20 cellular contexts compared by ENCODE assay signal in the genomic region with DNA sequence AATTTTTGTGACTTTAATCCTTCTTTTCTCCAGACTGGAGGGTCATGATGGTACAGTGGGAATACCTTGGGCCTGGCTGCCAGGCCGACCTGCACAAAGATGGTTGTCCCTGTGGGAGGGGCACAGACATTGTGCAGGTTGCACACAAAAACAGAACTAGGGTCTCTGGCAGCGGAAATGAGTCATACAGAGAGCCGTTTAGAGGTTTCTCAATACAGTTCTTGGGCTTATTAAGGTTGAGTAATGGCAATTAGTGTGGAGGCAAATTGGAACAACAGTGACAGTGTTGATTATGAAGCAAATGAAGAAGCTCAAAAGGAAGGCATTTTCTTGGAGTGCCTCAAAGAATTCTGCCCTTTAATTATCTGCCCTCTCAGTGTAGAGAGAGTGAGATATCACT.
DNase-seq lines count a peak whose midpoint lies in the region; ATAC-seq, FAIRE-seq and TF ChIP-seq lines count a peak whose summit lies in the region.
"Had no signal": no experiment of that assay in that cellular context is flagged by ENCODE, and none has a peak within 500 bp of the region (broad histone marks: within the 10 kb centered on the region; RNA-seq: fewer than 3 reads in every experiment).

No MANE protein-coding gene starts in this region.

- in situ Hi-C loops in HepG2 (cut with HindIII; ENCODE audit: extremely low pct_ligation_motif_present, low pct_unique_long_range_greater_than_20kb), result no loop called here

- no peak overlapping the region for H2AFZ ChIP-seq in HepG2 (ENCODE audit: low read length)

- no TSS peak for BruUV-seq in HepG2 (replicated peaks; lab: Mats Ljungman, UMichigan)

- no peak overlapping the region for H3K4me2 ChIP-seq in HepG2 (ENCODE audit: low read depth, low read length)

- TF ChIP-seq POLR2A in HepG2 (IDR thresholded peaks at IDR 0.05; ENCODE audit: insufficient read depth in 1 of 2, low read depth in 2 of 2, low read length in 2 of 2) (no peak), right lobe of liver (IDR thresholded peaks at IDR 0.05) (no peak), NB4 (IDR thresholded peaks at IDR 0.05; ENCODE audit: extremely low read depth, insufficient read length) (no peak)

- DNase-seq in HepG2 (ENCODE audit: low spot score) (no peak), right lobe of liver (no peak), NB4 (ENCODE audit: low read depth) (peak; percentile 91), OCI-M1 (lab: John Stamatoyannopoulos, UW) (peak; percentile 3), NCI-H510A treated with DMSO at 0.1 percent for 48 hours (lab: John Stamatoyannopoulos, UW) (no peak)
- DNase-seq: EL, H9, HFFc6, KG1, NCI-H1417, NCI-H1694 treated with DMSO at 0.1 percent for 48 hours, NCI-H2081 treated with DMSO at 0.1 percent for 48 hours, NCI-H446 treated with DMSO at 0.1 percent for 48 hours, NCI-H69, PC-3, Right ventricle myocardium superior, SW 1271 had no signal

- no peaks in the 10 kb centered on the region for H4K20me1 ChIP-seq in HepG2 (ENCODE audit: insufficient read depth, low read length)

- WGBS in HepG2 (ENCODE audit: low lambda C conversion rate), result 0% methylated on average over 3 of the region's 3 CpGs
- 24% methylated on average over 3 of the region's 3 CpGs for WGBS in right lobe of liver (ENCODE audit: insufficient coverage, low coverage, low lambda C conversion rate, missing lambda C conversion rate)

- H3K9ac ChIP-seq in HepG2 (ENCODE audit: insufficient read depth, low read depth, low read length), result no peak overlapping the region

- H3K4me1 ChIP-seq in HepG2 (ENCODE audit: insufficient read depth, low read length) (no peaks in the 10 kb centered on the region), right lobe of liver (no peaks in the 10 kb centered on the region)

- TF ChIP-seq CTCF in HepG2 (CRISPR knock-in tag; IDR thresholded peaks at IDR 0.05), result no peak
- no peak for TF ChIP-seq CTCF in right lobe of liver (IDR thresholded peaks at IDR 0.05)
- TF ChIP-seq CTCF in NB4 (IDR thresholded peaks at IDR 0.05; ENCODE audit: low read depth, low read length), result no peak

- POLR2A ChIA-PET in HepG2 (lab: Yijun Ruan, JAX), result no interaction called here

- H3K27ac ChIP-seq in HepG2 (ENCODE audit: extremely low read length, insufficient read depth, low read length) (no peak overlapping the region), right lobe of liver (no peak overlapping the region)
- H3K27ac ChIP-seq: SK-N-MC had no signal

- no peak overlapping the region for H3K4me3 ChIP-seq in HepG2 (replicated peaks in 1 of 3; ENCODE audit: insufficient read depth in 1 of 3, low read depth in 2 of 3, low read length in 3 of 3)
- H3K4me3 ChIP-seq in right lobe of liver, result no peak overlapping the region
- H3K4me3 ChIP-seq in NB4 (ENCODE audit: low read depth, low read length), result no peak overlapping the region
- H3K4me3 ChIP-seq: SK-N-MC had no signal

- TF ChIP-seq EP300 in HepG2 (IDR thresholded peaks at IDR 0.05; ENCODE audit: low read depth in 2 of 2, low read length in 2 of 2) (no peak), HepG2 (CRISPR knock-in tag; IDR thresholded peaks at IDR 0.05; ENCODE audit: borderline replicate concordance) (no peak)

- CTCF ChIA-PET in HepG2 (lab: Yijun Ruan, JAX; ENCODE audit: low intra/inter-chr PET ratio, low total read pairs), result no interaction called here

- H3K9me3 ChIP-seq in HepG2 (ENCODE audit: low read length), result peaks cover 21% of the 10 kb centered on the region
- peaks cover 0 to 8% (median 0%) of the 10 kb centered on the region in 4 donors for H3K9me3 ChIP-seq in right lobe of liver

- ATAC-seq in HepG2 (no peak), right lobe of liver (no peak), GM19035 (IDR thresholded peaks at IDR 0.05; ENCODE audit: unreplicated experiment) (no peak), HG02642 (IDR thresholded peaks at IDR 0.05; ENCODE audit: poor library complexity, unreplicated experiment) (no peak)
- ATAC-seq: PC-3 had no signal

- no peaks in the 10 kb centered on the region for H3K79me2 ChIP-seq in HepG2 (ENCODE audit: insufficient read depth, low read length)

- intact Hi-C loops in HepG2 (cut with micrococcal nuclease; ENCODE audit: unreplicated experiment), result no loop called here
- intact Hi-C loops in right lobe of liver (cut with DNase I), result no loop called here

- no peak for TF ChIP-seq RAD21 in HepG2 (CRISPR knock-in tag; IDR thresholded peaks at IDR 0.05)

- FAIRE-seq in HepG2 (lab: Jason Lieb, UNC), result no peak

- peaks cover 0 to 10% of the 10 kb centered on the region in 2 experiments; a peak in 3 of 5 replicates for H3K27me3 ChIP-seq in HepG2 (ENCODE audit: control insufficient read depth in 1 of 2, insufficient read depth in 2 of 2, low read length in 2 of 2)
- no peaks in the 10 kb centered on the region for H3K27me3 ChIP-seq in right lobe of liver

- H3K36me3 ChIP-seq in HepG2 (replicated peaks in 1 of 2; ENCODE audit: control insufficient read depth in 1 of 2, insufficient read depth in 2 of 2, low read length in 2 of 2) (no peaks in the 10 kb centered on the region), right lobe of liver (no peaks in the 10 kb centered on the region)

TF ChIP-seq in HepG2, 621 proteins besides CTCF, POLR2A, EP300 and RAD21:
- TF ChIP-seq FOSL2 (CRISPR knock-in tag; IDR thresholded peaks at IDR 0.05) (peak; percentile 67; the same call in 1 of the 2 replicates), ZNF503 (CRISPR knock-in tag; IDR thresholded peaks at IDR 0.05) (no peak)

Comparison
In these comparisons a context has a peak if more than half of its experiments do, and no peak if none do; other contexts are left out.
1. DNase-seq: peak in NB4 (single experiment) and OCI-M1 (single experiment); none in HepG2 (single experiment), right lobe of liver (0 of 3) and NCI-H510A treated with DMSO at 0.1 percent for 48 hours (single experiment).